8 cellular contexts compared by ENCODE assay signal in genomic region chr17:75619506-75620431, GRCh38. TPM values are rescaled to one million over a fixed set of nuclear protein-coding genes. Genes with fewer than 3 reads are reported as not detected.
A peak's percentile ranks its signal among the peaks of the same experiment; 100 is the strongest.
DNase-seq lines count a peak whose midpoint lies in the region; ATAC-seq and TF ChIP-seq lines count a peak whose summit lies in the region.

No MANE protein-coding gene starts in this region.

- peak; percentile 56 for TF ChIP-seq CTCF in VCaP (conservative IDR thresholded peaks at IDR 0.05)
- peak in 3 of 6 experiments; percentile 15 to 34 (median 15) for TF ChIP-seq CTCF in Peyer's patch (IDR thresholded peaks at IDR 0.05)

- H3K27me3 ChIP-seq in Peyer's patch = no peaks in the 10 kb centered on the region

- TF ChIP-seq POLR2A in Peyer's patch (IDR thresholded peaks at IDR 0.05) = no peak

- DNase-seq in NCI-H510A treated with DMSO at 0.1 percent for 48 hours (lab: John Stamatoyannopoulos, UW) = peak; percentile 28
- no peak for DNase-seq in NCI-H510A (lab: John Stamatoyannopoulos, UW)
- peak; percentile 96 for DNase-seq in HuH-7 (ENCODE audit: low spot score)
- DNase-seq in islet precursor cell = peak; percentile 92
- DNase-seq in Peyer's patch = no peak
- no peak for DNase-seq in activated CD4-positive, CD25-positive, alpha-beta regulatory T cell treated with anti-CD3 and anti-CD28 coated beads, Interleukin-2, amount 50 U/mL, for 72 hours

- no peak overlapping the region for H3K27ac ChIP-seq in VCaP
- H3K27ac ChIP-seq in Peyer's patch = peak overlapping the region in 1 of 4 donors; percentile 98

- peaks cover 0 to 28% (median 3%) of the 10 kb centered on the region in 4 donors for H3K4me1 ChIP-seq in Peyer's patch

- no peak overlapping the region for H3K4me3 ChIP-seq in Peyer's patch

- H3K9me3 ChIP-seq in Peyer's patch = no peaks in the 10 kb centered on the region

- no peak for ATAC-seq in GM18873 (IDR thresholded peaks at IDR 0.05; ENCODE audit: low FRiP score, unreplicated experiment)

- H3K36me3 ChIP-seq in Peyer's patch = peaks cover 0 to 93% (median 0%) of the 10 kb centered on the region in 3 donors

RNA-seq across cellular contexts. Expression of gene SMIM5, which starts 13.5 kb away (rescaled TPM):
- total RNA-seq in Peyer's patch = 100 to 1,000 TPM in 1 of 4 donors, 10 to 100 TPM in 2, not detected in 1; 68.8 to 161 (median 97.1) TPM

RNA-seq across cellular contexts. Expression of gene MYO15B, which starts 32.2 kb away (rescaled TPM):
- total RNA-seq in Peyer's patch = 1,000 to 10,000 TPM in 3 of 4 donors, 100 to 1,000 TPM in 1; 552 to 2,671 (median 1,951) TPM

RNA-seq across cellular contexts. Expression of gene RECQL5, which starts 47.2 kb away (rescaled TPM):
- 10 to 100 TPM; 26.3 to 85.0 (median 44.1) TPM for total RNA-seq in Peyer's patch

RNA-seq across cellular contexts. Expression of gene SAP30BP, which starts 47.4 kb away (rescaled TPM):
- total RNA-seq in Peyer's patch = 100 to 1,000 TPM in 2 of 4 donors, 10 to 100 TPM in 2; 65.3 to 117 (median 101) TPM

Comparison
In these comparisons a context has a peak if more than half of its experiments do, and no peak if none do; other contexts are left out.
1. DNase-seq: peak in NCI-H510A treated with DMSO at 0.1 percent for 48 hours (single experiment), HuH-7 (single experiment) and islet precursor cell (single experiment); none in NCI-H510A (single experiment), Peyer's patch (0 of 3) and activated CD4-positive, CD25-positive, alpha-beta regulatory T cell treated with anti-CD3 and anti-CD28 coated beads, Interleukin-2, amount 50 U/mL, for 72 hours (single experiment).